ENCODE assay signal across 9 cellular contexts in genomic region chr7:25087855-25088254, GRCh38. TPM values are rescaled to one million over a fixed set of nuclear protein-coding genes. Genes with fewer than 3 reads are reported as not detected.
DNase-seq lines count a peak whose midpoint lies in the region; ATAC-seq and TF ChIP-seq lines count a peak whose summit lies in the region.
"Had no signal": no experiment of that assay in that cellular context is flagged by ENCODE, and none has a peak within 500 bp of the region (broad histone marks: within the 10 kb centered on the region; RNA-seq: fewer than 3 reads in every experiment).

No MANE protein-coding gene starts in this region.

- ATAC-seq in GM18861 (IDR thresholded peaks at IDR 0.05; ENCODE audit: unreplicated experiment): peak; percentile 87
- ATAC-seq in GM21717 (IDR thresholded peaks at IDR 0.05; ENCODE audit: unreplicated experiment): peak; percentile 96
- peak; percentile 75 for ATAC-seq in HG03196 (IDR thresholded peaks at IDR 0.05; ENCODE audit: unreplicated experiment)

- peaks cover 2% of the 10 kb centered on the region for H3K27me3 Mint-ChIP-seq in glutamatergic neuron (ENCODE audit: unreplicated experiment)

- peaks cover 4% of the 10 kb centered on the region for H3K9me3 Mint-ChIP-seq in glutamatergic neuron (ENCODE audit: unreplicated experiment)

- peaks cover 13% of the 10 kb centered on the region for H3K4me1 Mint-ChIP-seq in glutamatergic neuron (ENCODE audit: low read depth, unreplicated experiment)

- H3K4me3 Mint-ChIP-seq in glutamatergic neuron (ENCODE audit: unreplicated experiment): no peak overlapping the region

- no peaks in the 10 kb centered on the region for H3K36me3 Mint-ChIP-seq in glutamatergic neuron (ENCODE audit: unreplicated experiment)

- no peak for TF ChIP-seq CTCF in glutamatergic neuron (IDR thresholded peaks at IDR 0.05; ENCODE audit: partially characterized antibody, unreplicated experiment)

- no peak overlapping the region for H3K27ac Mint-ChIP-seq in glutamatergic neuron (ENCODE audit: unreplicated experiment)

- DNase-seq in SKM-1 treated with dmso at 0.1 percent for 144 hours (lab: John Stamatoyannopoulos, UW; ENCODE audit: unreplicated experiment) (peak; percentile 94), glutamatergic neuron (no peak), NCI-H187 (lab: John Stamatoyannopoulos, UW) (no peak)
- DNase-seq in effector CD4-positive, alpha-beta T cell: no peak
- no peak for DNase-seq in activated T-cell treated with anti-CD3 and anti-CD28 coated beads, Interleukin-2, amount 50 U/mL, for 48 hours
- DNase-seq: activated CD4-positive, alpha-beta T cell treated with anti-CD3 and anti-CD28 coated beads, Interleukin-2, amount 50 U/mL, for 1 hour had no signal

RNA-seq across cellular contexts. Expression of gene CYCS, which starts 37.2 kb away (rescaled TPM):
- total RNA-seq in glutamatergic neuron (ENCODE audit: unreplicated experiment): 127 TPM
